ENCODE assay signal across 12 cellular contexts in the genomic region with DNA sequence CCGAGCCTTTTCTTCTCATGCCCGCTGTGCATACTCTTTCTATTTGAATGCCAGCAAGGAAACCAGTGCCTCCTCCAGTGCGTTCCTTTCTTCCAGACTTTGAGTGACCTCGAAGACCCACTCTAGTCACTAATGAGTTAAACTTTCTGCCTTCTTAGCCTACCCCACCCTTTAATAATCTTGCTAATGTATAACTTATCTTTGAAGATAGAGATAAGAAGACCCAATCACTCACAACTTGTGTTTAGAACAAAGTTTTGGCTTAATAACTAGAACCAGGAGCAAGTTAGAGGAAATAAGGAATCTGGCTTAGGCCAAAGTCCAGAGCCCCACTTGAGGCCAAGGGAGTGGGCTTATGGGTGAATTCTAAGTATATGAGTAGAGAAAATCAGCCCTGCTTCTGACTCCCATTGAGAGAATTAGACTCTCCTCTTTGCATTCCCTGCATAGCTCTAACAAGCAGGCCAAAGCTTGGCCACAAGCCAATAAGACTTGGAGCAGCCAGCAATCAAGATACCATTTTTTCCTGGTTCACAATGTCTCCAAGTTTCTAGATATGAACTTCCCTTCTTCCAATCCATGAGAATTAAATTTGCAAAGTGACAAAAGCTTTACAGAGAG.
DNase-seq lines count a peak whose midpoint lies in the region; ATAC-seq, FAIRE-seq and TF ChIP-seq lines count a peak whose summit lies in the region.
"Had no signal": no experiment of that assay in that cellular context is flagged by ENCODE, and none has a peak within 500 bp of the region (broad histone marks: within the 10 kb centered on the region; RNA-seq: fewer than 3 reads in every experiment).

No MANE protein-coding gene starts in this region.

- no peak overlapping the region for H3K4me2 ChIP-seq in OCI-LY7 (ENCODE audit: low read length)

- TF ChIP-seq CTCF in body of pancreas (IDR thresholded peaks at IDR 0.05): no peak
- no peak for TF ChIP-seq CTCF in OCI-LY7 (conservative IDR thresholded peaks at IDR 0.05; ENCODE audit: low read length)

- no peaks in the 10 kb centered on the region for H3K27me3 ChIP-seq in body of pancreas
- H3K27me3 ChIP-seq: spleen had no signal

- no TSS peak for BruUV-seq in OCI-LY7 (replicated peaks; lab: Mats Ljungman, UMichigan)

- POLR2A ChIA-PET in OCI-LY7 (lab: Charles Lee): no interaction called here

- ATAC-seq in body of pancreas (peak; percentile 42), left ventricle myocardium superior (peak; percentile 54), sciatic nerve (no peak), GM18520 (IDR thresholded peaks at IDR 0.05; ENCODE audit: unreplicated experiment) (no peak), HG03457 (IDR thresholded peaks at IDR 0.05; ENCODE audit: unreplicated experiment) (no peak)
- ATAC-seq: naive thymus-derived CD8-positive, alpha-beta T cell had no signal

- 78 to 87% methylated on average over 4 of the region's 4 CpGs for WGBS in body of pancreas, 2 donors

- no peaks in the 10 kb centered on the region for H3K9me2 ChIP-seq in OCI-LY7 (ENCODE audit: insufficient read depth, low read length)

- CTCF ChIA-PET in OCI-LY7 (lab: Charles Lee; ENCODE audit: unreplicated experiment): no interaction called here

- intact Hi-C loops in body of pancreas (cut with DNase I): no loop called here
- intact Hi-C loops in left ventricle myocardium superior (cut with micrococcal nuclease): no loop called here
- intact Hi-C loops in sciatic nerve (cut with DNase I): no loop called here
- intact Hi-C loops in OCI-LY7 (cut with micrococcal nuclease; ENCODE audit: unreplicated experiment): no loop called here

- no peak overlapping the region for H3K27ac ChIP-seq in body of pancreas
- H3K27ac ChIP-seq in OCI-LY7 (ENCODE audit: low read depth, low read length, poor library complexity, severe bottlenecking): no peak overlapping the region

- H3K9me3 ChIP-seq in body of pancreas (no peaks in the 10 kb centered on the region), OCI-LY7 (ENCODE audit: low read length) (no peaks in the 10 kb centered on the region)
- H3K9me3 ChIP-seq: spleen had no signal

- H3K4me1 ChIP-seq in body of pancreas (peaks cover 26% of the 10 kb centered on the region), OCI-LY7 (ENCODE audit: insufficient read depth, low read length, poor library complexity, severe bottlenecking) (no peaks in the 10 kb centered on the region)

- TF ChIP-seq POLR2A in body of pancreas (IDR thresholded peaks at IDR 0.05) (no peak), H54 (IDR thresholded peaks at IDR 0.05; ENCODE audit: low read depth, low read length) (no peak)

- in situ Hi-C loops in G401 (cut with HindIII; ENCODE audit: low sequenced_read_pairs): no loop called here

- no peaks in the 10 kb centered on the region for H4K20me1 ChIP-seq in OCI-LY7 (ENCODE audit: insufficient read depth, low read length)

- no peak overlapping the region for H2AFZ ChIP-seq in OCI-LY7 (ENCODE audit: low read length)

- DNase-seq in G401 (ENCODE audit: low spot score): peak; percentile 17
- peak; percentile 59 to 77 (median 72) for DNase-seq in body of pancreas
- peak; percentile 44 for DNase-seq in left ventricle myocardium superior
- peak; percentile 67 for DNase-seq in sciatic nerve (ENCODE audit: low spot score)
- no peak for DNase-seq in OCI-LY7 (ENCODE audit: low spot score)
- no peak for DNase-seq in H54 (ENCODE audit: insufficient read length, low spot score)
- DNase-seq: activated naive CD4-positive, alpha-beta T cell treated with anti-CD3 and anti-CD28 coated beads for 36 hours; KBM-7; naive thymus-derived CD8-positive, alpha-beta T cell; spleen had no signal

- H3K36me3 ChIP-seq in body of pancreas (replicated peaks in 1 of 2; ENCODE audit: insufficient read depth in 1 of 2, low read depth in 2 of 2) (no peaks in the 10 kb centered on the region), OCI-LY7 (ENCODE audit: insufficient read depth, low read length) (no peaks in the 10 kb centered on the region)
- H3K36me3 ChIP-seq: spleen had no signal

- H3K4me3 ChIP-seq in body of pancreas (no peak overlapping the region), OCI-LY7 (ENCODE audit: low read depth, low read length, poor library complexity, severe bottlenecking) (no peak overlapping the region)
- H3K4me3 ChIP-seq: spleen had no signal

- no peaks in the 10 kb centered on the region for H3K79me2 ChIP-seq in OCI-LY7 (ENCODE audit: insufficient read depth, low read depth, low read length)

- no peak for FAIRE-seq in H54 (lab: Jason Lieb, UNC)

Comparison
In these comparisons a context has a peak if more than half of its experiments do, and no peak if none do; other contexts are left out.
1. DNase-seq: peak in G401 (single experiment), body of pancreas (4 of 4), left ventricle myocardium superior (single experiment) and sciatic nerve (single experiment); none in OCI-LY7 (single experiment) and H54 (single experiment).
2. ATAC-seq: peak in body of pancreas (single experiment) and left ventricle myocardium superior (single experiment); none in sciatic nerve (single experiment), GM18520 (single experiment) and HG03457 (single experiment).